ENCODE assay signal across 10 cellular contexts in the genomic region with DNA sequence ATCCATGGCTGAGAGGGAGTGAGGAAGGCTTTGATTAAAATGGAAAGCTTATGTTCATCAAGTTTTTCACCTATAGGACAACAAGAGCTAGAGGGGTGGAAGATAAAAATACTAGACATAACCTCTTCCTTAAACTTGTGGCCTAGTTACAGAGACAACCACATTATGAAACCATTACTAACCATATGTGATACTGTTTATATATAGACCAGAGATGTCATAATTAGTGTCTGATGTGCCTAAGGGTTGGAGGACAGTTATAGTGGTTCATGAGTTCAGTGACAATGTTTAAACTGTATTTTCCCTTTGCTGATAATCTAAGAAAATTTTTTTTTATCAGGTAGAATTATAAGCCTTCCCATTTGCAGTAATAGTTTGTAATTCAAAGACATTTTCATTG. TPM values are rescaled to one million over a fixed set of nuclear protein-coding genes. Genes with fewer than 3 reads are reported as not detected.
DNase-seq lines count a peak whose midpoint lies in the region; ATAC-seq and TF ChIP-seq lines count a peak whose summit lies in the region.
"Had no signal": no experiment of that assay in that cellular context is flagged by ENCODE, and none has a peak within 500 bp of the region (broad histone marks: within the 10 kb centered on the region; RNA-seq: fewer than 3 reads in every experiment).

No MANE protein-coding gene starts in this region.

- no peaks in the 10 kb centered on the region for H3K27me3 ChIP-seq in MM.1S (replicated peaks; ENCODE audit: insufficient read depth, low read length)

- H3K4me2 ChIP-seq in MM.1S (ENCODE audit: low read depth, low read length): peak overlapping the region; percentile 42; the same call in 1 of the 2 replicates

- H2AFZ ChIP-seq in MM.1S (ENCODE audit: low read length): no peak overlapping the region

- no peak for TF ChIP-seq CTCF in GM12865 (IDR thresholded peaks at IDR 0.05; ENCODE audit: insufficient read depth, low read depth, low read length, missing control alignments)
- TF ChIP-seq CTCF in MM.1S (IDR thresholded peaks at IDR 0.05; ENCODE audit: low read length): no peak

- peaks cover 11% of the 10 kb centered on the region; the same call in 1 of the 2 replicates for H3F3A ChIP-seq in MM.1S (ENCODE audit: insufficient read depth, low read length)

- peaks cover 19% of the 10 kb centered on the region for H3K4me1 ChIP-seq in MM.1S (ENCODE audit: low read length)

- H3K9me3 ChIP-seq in MM.1S (replicated peaks; ENCODE audit: insufficient read depth, low read length): no peaks in the 10 kb centered on the region

- ATAC-seq in GM19455 (IDR thresholded peaks at IDR 0.05; ENCODE audit: unreplicated experiment) (peak; percentile 93), HG02885 (IDR thresholded peaks at IDR 0.05; ENCODE audit: poor library complexity, unreplicated experiment) (peak; percentile 99)

- H3K9ac ChIP-seq in MM.1S (ENCODE audit: low read length): no peak overlapping the region

- no peaks in the 10 kb centered on the region for H4K20me1 ChIP-seq in MM.1S (ENCODE audit: insufficient read depth, low read length)

- no peaks in the 10 kb centered on the region for H3K36me3 ChIP-seq in MM.1S (replicated peaks; ENCODE audit: insufficient read depth, low read length)

- H3K4me3 ChIP-seq in GM12865 (ENCODE audit: low read depth, low read length) (no peak overlapping the region), MM.1S (ENCODE audit: low read length) (no peak overlapping the region)

- H3K79me2 ChIP-seq in MM.1S (ENCODE audit: low read length): no peaks in the 10 kb centered on the region

- H3K9me2 ChIP-seq in MM.1S (replicated peaks; ENCODE audit: insufficient read depth, low read length): no peaks in the 10 kb centered on the region

- peak overlapping the region; percentile 45; the same call in 1 of the 2 replicates for H3K27ac ChIP-seq in MM.1S (ENCODE audit: low read length)

- DNase-seq in GM12865 (ENCODE audit: low read depth): peak; percentile 18
- DNase-seq in MM.1S: peak; percentile 78
- DNase-seq in cerebellum (ENCODE audit: low spot score): no peak
- DNase-seq in NCI-H69 (lab: John Stamatoyannopoulos, UW): no peak
- no peak for DNase-seq in hippocampal formation (lab: John Stamatoyannopoulos, UW)
- DNase-seq in DMS114 treated with DMSO at 0.1 percent for 48 hours (lab: John Stamatoyannopoulos, UW; ENCODE audit: unreplicated experiment): no peak
- DNase-seq: amygdala, NCI-H2227 treated with DMSO at 0.1 percent for 48 hours had no signal

RNA-seq across cellular contexts. Expression of gene PHLDB2, which starts 23.7 kb away (rescaled TPM):
- 9.1 TPM for total RNA-seq in cerebellum

Comparison
In these comparisons a context has a peak if more than half of its experiments do, and no peak if none do; other contexts are left out.
1. DNase-seq: peak in GM12865 (single experiment) and MM.1S (single experiment); none in cerebellum (single experiment), NCI-H69 (single experiment), hippocampal formation (0 of 2) and DMS114 treated with DMSO at 0.1 percent for 48 hours (single experiment).